8 cellular contexts compared by ENCODE assay signal in genomic region chr20:5788385-5788895, GRCh38. TPM values are rescaled to one million over a fixed set of nuclear protein-coding genes. Genes with fewer than 3 reads are reported as not detected.
DNase-seq lines count a peak whose midpoint lies in the region; ATAC-seq and TF ChIP-seq lines count a peak whose summit lies in the region.

No MANE protein-coding gene starts in this region.

- intact Hi-C loops in Panc1 (cut with micrococcal nuclease; ENCODE audit: unreplicated experiment), result loop anchor here (2.0 kb wide), 1 partner anchor 220 kb away; no protein-coding TSS in a partner anchor

- POLR2A ChIA-PET in Panc1 (lab: Charles Lee), result interaction anchor here (0.7 kb wide), 1 partner anchor 30 kb away, joined by 3 read pairs; no protein-coding TSS in a partner anchor

- DNase-seq in DMS114 treated with DMSO at 0.1 percent for 48 hours (lab: John Stamatoyannopoulos, UW; ENCODE audit: unreplicated experiment), result peak; percentile 79
- DNase-seq in GM23248, result peak; percentile 87
- peak; percentile 75 for DNase-seq in LNCaP clone FGC (ENCODE audit: low read depth)
- DNase-seq in Panc1 (ENCODE audit: low read depth, low spot score), result peak; percentile 72
- DNase-seq in activated T-cell treated with anti-CD3 and anti-CD28 coated beads for 48 hours (ENCODE audit: low read depth), result peak; percentile 53
- peak; percentile 78 to 94 for DNase-seq in fibroblast of lung (ENCODE audit: low read depth in 2 of 2)
- DNase-seq in nephron progenitor cell, result peak; percentile 69
- peak; percentile 71 for DNase-seq in stimulated activated naive CD8-positive, alpha-beta T cell treated with anti-CD3 and anti-CD28 coated beads, Interleukin-15, Interleukin-2, amounts not matched to agents 100 U/mL and 50 U/mL, for 24 hours

- TF ChIP-seq CTCF in LNCaP clone FGC (IDR thresholded peaks at IDR 0.05; ENCODE audit: control insufficient read depth, extremely low read depth, insufficient read depth) (peak; percentile 85), Panc1 (IDR thresholded peaks at IDR 0.05) (peak; percentile 89), fibroblast of lung (conservative IDR thresholded peaks at IDR 0.05 in 1 of 2, IDR thresholded peaks at IDR 0.05 in 1 of 2; ENCODE audit: low read depth in 1 of 2, low read length in 2 of 2) (peak; percentile 79 to 83), nephron progenitor cell (IDR thresholded peaks at IDR 0.05) (peak; percentile 88)

- H3K27ac ChIP-seq in GM23248, result no peak overlapping the region
- no peak overlapping the region for H3K27ac ChIP-seq in Panc1 (ENCODE audit: low read length)
- H3K27ac ChIP-seq in fibroblast of lung (ENCODE audit: insufficient read depth, low read length), result no peak overlapping the region

- H3K79me2 ChIP-seq in GM23248 (ENCODE audit: insufficient read depth) (no peaks in the 10 kb centered on the region), fibroblast of lung (ENCODE audit: control insufficient read depth, insufficient read depth, low read length) (no peaks in the 10 kb centered on the region)

- H3K27ac Mint-ChIP-seq in nephron progenitor cell, result no peak overlapping the region

- H3K9ac ChIP-seq in GM23248, result no peak overlapping the region
- H3K9ac ChIP-seq in fibroblast of lung (ENCODE audit: insufficient read depth, low read length), result no peak overlapping the region

- BruUV-seq in Panc1 (replicated peaks; lab: Mats Ljungman, UMichigan), result no TSS peak

- H3K36me3 Mint-ChIP-seq in nephron progenitor cell (ENCODE audit: low read depth), result peaks cover 15% of the 10 kb centered on the region

- H3K27me3 ChIP-seq in GM23248 (replicated peaks; ENCODE audit: insufficient read depth) (no peaks in the 10 kb centered on the region), Panc1 (ENCODE audit: control insufficient read depth, insufficient read depth, low read length) (no peaks in the 10 kb centered on the region), fibroblast of lung (ENCODE audit: control insufficient read depth, insufficient read depth, low read length) (no peaks in the 10 kb centered on the region)

- H3K36me3 ChIP-seq in GM23248 (ENCODE audit: low read depth) (no peaks in the 10 kb centered on the region), Panc1 (ENCODE audit: control insufficient read depth, insufficient read depth, low read length) (no peaks in the 10 kb centered on the region), fibroblast of lung (ENCODE audit: control insufficient read depth, insufficient read depth, low read length) (no peaks in the 10 kb centered on the region)

- H3K9me3 ChIP-seq in GM23248 (ENCODE audit: low read depth) (no peaks in the 10 kb centered on the region), Panc1 (ENCODE audit: control insufficient read depth, insufficient read depth, low read depth, low read length) (no peaks in the 10 kb centered on the region), fibroblast of lung (ENCODE audit: control insufficient read depth, insufficient read depth, low read depth, low read length) (no peaks in the 10 kb centered on the region)

- peak; percentile 96 for ATAC-seq in Panc1
- ATAC-seq in stimulated activated naive CD8-positive, alpha-beta T cell treated with anti-CD3 and anti-CD28 coated beads, Interleukin-15, Interleukin-2, amounts not matched to agents 100 U/mL and 50 U/mL, for 24 hours, result peak; percentile 95

- WGBS in GM23248 (ENCODE audit: low coverage in 1 of 2, low lambda C conversion rate in 2 of 2, missing lambda C conversion rate in 2 of 2), 2 experiments, result 2% methylated on average over 3 of the region's 3 CpGs

- H3K4me2 ChIP-seq in GM23248 (ENCODE audit: unreplicated experiment) (no peak overlapping the region), fibroblast of lung (ENCODE audit: extremely low read depth, insufficient read depth, low read length) (no peak overlapping the region)

- no peaks in the 10 kb centered on the region for H4K20me1 ChIP-seq in GM23248 (ENCODE audit: insufficient read depth)
- H4K20me1 ChIP-seq in fibroblast of lung (ENCODE audit: control insufficient read depth, extremely low read depth, insufficient read depth, low read length), result no peaks in the 10 kb centered on the region

- CTCF ChIA-PET in Panc1 (lab: Charles Lee), result interaction anchor here (0.6 to 1.6 kb wide), 4 partner anchors 49 to 260 kb away, joined by 3 to 8 read pairs (median 6); no protein-coding TSS in a partner anchor

- in situ Hi-C loops in GM23248 (cut with MboI) (loop anchor here (10.0 kb wide), 1 partner anchor 224 kb away; no protein-coding TSS in a partner anchor), Panc1 (cut with HindIII; ENCODE audit: low pct_unique_long_range_greater_than_20kb, low sequenced_read_pairs) (no loop called here)

- no peaks in the 10 kb centered on the region for H3K4me1 Mint-ChIP-seq in nephron progenitor cell

- no peak overlapping the region for H3K4me3 Mint-ChIP-seq in nephron progenitor cell

- H2AFZ ChIP-seq in GM23248 (0 out of 2 replicates have a peak overlapping the region, but pooled peaks have one; percentile 29), fibroblast of lung (ENCODE audit: low read length) (no peak overlapping the region)

- no peak overlapping the region for H3K4me3 ChIP-seq in GM23248
- H3K4me3 ChIP-seq in LNCaP clone FGC (ENCODE audit: low read depth, low read length), result no peak overlapping the region
- no peak overlapping the region for H3K4me3 ChIP-seq in Panc1 (ENCODE audit: low read depth in 2 of 2, low read length in 2 of 2)
- no peak overlapping the region for H3K4me3 ChIP-seq in fibroblast of lung (replicated peaks in 1 of 4; ENCODE audit: control extremely low read depth in 1 of 4, insufficient read depth in 1 of 4, low read depth in 3 of 4, low read length in 4 of 4)

- H3K4me1 ChIP-seq in GM23248 (ENCODE audit: insufficient read depth) (peaks cover 14% of the 10 kb centered on the region), Panc1 (ENCODE audit: control insufficient read depth, insufficient read depth, low read length) (no peaks in the 10 kb centered on the region), fibroblast of lung (ENCODE audit: control insufficient read depth, extremely low read depth, insufficient read depth, low read length) (no peaks in the 10 kb centered on the region)

- H3F3A ChIP-seq in GM23248 (ENCODE audit: insufficient read depth), result no peaks in the 10 kb centered on the region

- no peaks in the 10 kb centered on the region for H3K9me3 Mint-ChIP-seq in nephron progenitor cell

- no peaks in the 10 kb centered on the region for H3K9me2 ChIP-seq in GM23248 (ENCODE audit: insufficient read depth)

- H3K27me3 Mint-ChIP-seq in nephron progenitor cell (ENCODE audit: low read depth, poor library complexity), result no peaks in the 10 kb centered on the region

RNA-seq across cellular contexts. Expression of gene SHLD1, which starts 38.2 kb away (rescaled TPM):
- 1.8 and 2.6 TPM in 2 replicates for total RNA-seq in GM23248 (2014; rRNA removed; shearing (Covaris generic))
- polyA plus RNA-seq in GM23248 (2016; fragmentation: Nextera tagmentation; extraction: Ambion mirVana) (6.3 and 6.7 TPM in 2 replicates), fibroblast of lung (4.2 TPM in 2 replicates)
- total RNA-seq in Panc1 (2021; ENCODE audit: unreplicated experiment) (4.3 TPM), fibroblast of lung (2.6 and 3.3 TPM in 2 replicates)
- 2.5 TPM for polyA plus RNA-seq in Panc1 (2012; ENCODE audit: insufficient read length)
- polyA plus RNA-seq in fibroblast of lung (2012), result 4.3 and 5.4 TPM in 2 replicates
- polyA minus RNA-seq in fibroblast of lung (ENCODE audit: low replicate concordance), result 3.9 TPM in 1 of 2 replicates, not detected in the other
